ENCODE assay signal across 8 cellular contexts in the genomic region with DNA sequence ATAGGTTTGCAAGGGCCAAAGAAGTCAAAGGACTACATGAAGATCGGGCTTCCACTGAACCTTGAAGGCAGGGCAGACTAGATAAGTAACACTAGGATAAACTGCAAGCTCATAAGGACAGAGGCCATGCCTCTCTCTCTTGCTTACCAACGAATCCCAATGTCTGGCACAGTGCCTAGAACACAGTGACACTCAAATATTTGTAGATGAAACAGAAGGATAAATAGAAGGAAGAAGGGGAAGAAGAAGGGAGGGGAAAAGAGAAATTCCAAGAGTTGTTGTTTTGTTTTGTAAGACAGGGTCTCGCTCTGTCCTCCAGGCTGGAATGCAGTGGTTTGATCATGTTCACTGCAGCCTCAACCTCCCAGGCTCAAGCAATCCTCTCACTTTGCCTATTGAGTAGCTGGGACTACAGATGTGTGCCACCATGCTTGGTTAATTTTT. TPM values are rescaled to one million over a fixed set of nuclear protein-coding genes. Genes with fewer than 3 reads are reported as not detected.
DNase-seq lines count a peak whose midpoint lies in the region; ATAC-seq lines count a peak whose summit lies in the region.

No MANE protein-coding gene starts in this region.

- peaks cover 14% of the 10 kb centered on the region for H3K79me1 ChIP-seq in mesendoderm (ENCODE audit: low read length)

- DNase-seq in Ammon's horn (ENCODE audit: low spot score) (peak; percentile 80), LHCN-M2 (ENCODE audit: low read depth) (peak; percentile 46), cerebellum (ENCODE audit: low spot score) (peak; percentile 20), mesendoderm (no peak), UCSD-AML1 (lab: John Stamatoyannopoulos, UW; ENCODE audit: unreplicated experiment) (no peak)
- no peak for DNase-seq in activated T-cell treated with anti-CD3 and anti-CD28 coated beads, Interleukin-2, amount 50 U/mL, for 72 hours

- peaks cover 8% of the 10 kb centered on the region for H3K4me1 ChIP-seq in mesendoderm (ENCODE audit: control insufficient read depth, low read depth, low read length)

- H2BK5ac ChIP-seq in mesendoderm (ENCODE audit: low read length), result no peak overlapping the region

- H3K23ac ChIP-seq in mesendoderm (ENCODE audit: low read length), result no peak overlapping the region

- no peak overlapping the region for H3K4me3 ChIP-seq in mesendoderm (ENCODE audit: low read length)

- no peaks in the 10 kb centered on the region for H3K27me3 Mint-ChIP-seq in activated T-cell treated with anti-CD3 and anti-CD28 coated beads, Interleukin-2, amount 50 U/mL, for 72 hours (ENCODE audit: low read depth)

- peaks cover 0 to 1% of the 10 kb centered on the region in 2 donors for H3K36me3 Mint-ChIP-seq in activated T-cell treated with anti-CD3 and anti-CD28 coated beads, Interleukin-2, amount 50 U/mL, for 72 hours (ENCODE audit: insufficient read depth in 2 of 2)

- no peak overlapping the region for H3K27ac ChIP-seq in mesendoderm (ENCODE audit: low read depth, low read length)

- H3K4me2 ChIP-seq in mesendoderm (ENCODE audit: low read length), result no peak overlapping the region

- no peak overlapping the region for H4K5ac ChIP-seq in mesendoderm (ENCODE audit: low read length)

- no peak overlapping the region for H2AK5ac ChIP-seq in mesendoderm (ENCODE audit: low read length)

- H3K56ac ChIP-seq in mesendoderm (ENCODE audit: low read length), result peak overlapping the region; percentile 22

- no peak overlapping the region for H4K8ac ChIP-seq in mesendoderm (ENCODE audit: low read depth, low read length)

- ATAC-seq in HG03457 (IDR thresholded peaks at IDR 0.05; ENCODE audit: unreplicated experiment) (no peak), GM18868 (IDR thresholded peaks at IDR 0.05; ENCODE audit: unreplicated experiment) (no peak)
- no peak for ATAC-seq in activated T-cell treated with anti-CD3 and anti-CD28 coated beads, Interleukin-2, amount 50 U/mL, for 72 hours (replicated peaks in 1 of 2)

- WGBS in mesendoderm (ENCODE audit: extremely low coverage, insufficient coverage, low lambda C conversion rate), result no CpG with 5 or more reads among the region's 3 CpGs

- H2BK15ac ChIP-seq in mesendoderm (replicated peaks; ENCODE audit: low read depth), result no peak overlapping the region

- H3K27ac Mint-ChIP-seq in activated T-cell treated with anti-CD3 and anti-CD28 coated beads, Interleukin-2, amount 50 U/mL, for 72 hours, result no peak overlapping the region

- peaks cover 64% of the 10 kb centered on the region for H3K4me1 Mint-ChIP-seq in activated T-cell treated with anti-CD3 and anti-CD28 coated beads, Interleukin-2, amount 50 U/mL, for 72 hours (ENCODE audit: low read depth)

- peak overlapping the region in 1 of 2 donors; percentile 27 for H3K4me3 Mint-ChIP-seq in activated T-cell treated with anti-CD3 and anti-CD28 coated beads, Interleukin-2, amount 50 U/mL, for 72 hours

- H3K36me3 ChIP-seq in mesendoderm (ENCODE audit: control insufficient read depth, insufficient read depth, low read length), result no peaks in the 10 kb centered on the region

- no peaks in the 10 kb centered on the region for H3K9me3 Mint-ChIP-seq in activated T-cell treated with anti-CD3 and anti-CD28 coated beads, Interleukin-2, amount 50 U/mL, for 72 hours

- H3K27me3 ChIP-seq in mesendoderm (ENCODE audit: insufficient read depth, low read length, poor library complexity), result no peaks in the 10 kb centered on the region

- H3K79me2 ChIP-seq in mesendoderm (ENCODE audit: control insufficient read depth, insufficient read depth, low read length), result peaks cover 6% of the 10 kb centered on the region

- no peak overlapping the region for H3K4ac ChIP-seq in mesendoderm (ENCODE audit: low read depth, low read length)

- H3K9ac ChIP-seq in mesendoderm (ENCODE audit: low read length), result no peak overlapping the region

- no peak overlapping the region for H2BK120ac ChIP-seq in mesendoderm (ENCODE audit: low read depth, low read length)

- no peak overlapping the region for H3K18ac ChIP-seq in mesendoderm (ENCODE audit: low read length)

RNA-seq across cellular contexts. Expression of gene SIK3, which starts 26.9 kb away (rescaled TPM):
- total RNA-seq in LHCN-M2 (2014; rRNA removed) (11.4 and 12.2 TPM in 2 replicates), cerebellum (36.6 TPM)
- 7.0 TPM for polyA plus RNA-seq in LHCN-M2 (2012)
- 11.6 TPM for polyA plus RNA-seq in mesendoderm (2013, experiment 1 of 2)
- 11.2 TPM for polyA plus RNA-seq in mesendoderm (2013, experiment 2 of 2)
- 10 to 100 TPM; 21.4 to 26.3 TPM for total RNA-seq in activated T-cell treated with anti-CD3 and anti-CD28 coated beads, Interleukin-2, amount 50 U/mL, for 72 hours

Comparison
In these comparisons a context has a peak if more than half of its experiments do, and no peak if none do; other contexts are left out.
1. DNase-seq: peak in Ammon's horn (single experiment), LHCN-M2 (single experiment) and cerebellum (single experiment); none in mesendoderm (single experiment), UCSD-AML1 (single experiment) and activated T-cell treated with anti-CD3 and anti-CD28 coated beads, Interleukin-2, amount 50 U/mL, for 72 hours (0 of 2).